14 cellular contexts compared by ENCODE assay signal in the genomic region with DNA sequence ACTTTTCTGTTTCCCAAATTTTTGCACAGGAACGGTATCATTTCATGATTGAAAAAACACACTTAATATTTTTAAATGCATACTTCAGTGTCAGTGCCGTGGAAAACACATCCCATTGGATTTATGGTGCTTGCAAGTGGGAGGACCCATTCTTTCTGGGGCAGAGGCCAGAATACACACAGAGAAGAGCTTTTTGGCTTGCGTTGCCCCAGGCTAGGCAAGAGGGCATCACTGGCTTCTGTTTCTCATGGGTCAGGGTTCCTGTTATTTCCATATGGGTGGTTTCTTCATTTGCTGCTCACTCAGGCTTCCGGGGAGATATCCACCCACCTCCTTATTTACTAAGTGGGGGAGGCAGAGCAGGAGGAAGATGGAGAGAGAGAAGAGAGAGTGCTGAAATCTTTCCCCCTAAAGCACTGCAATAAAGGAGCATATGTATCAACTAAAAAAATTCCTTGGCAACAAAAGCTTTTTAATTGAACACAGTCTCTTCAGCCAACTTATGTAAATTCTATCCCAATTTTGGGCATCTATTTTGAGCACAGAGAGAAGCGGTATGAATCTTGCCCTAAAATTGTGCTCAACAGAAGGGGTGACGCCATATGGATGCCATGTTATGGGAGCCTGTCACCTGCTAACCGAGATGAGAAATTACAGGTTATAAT.
A peak's percentile ranks its signal among the peaks of the same experiment; 100 is the strongest.
DNase-seq lines count a peak whose midpoint lies in the region; ATAC-seq and TF ChIP-seq lines count a peak whose summit lies in the region.
"Had no signal": no experiment of that assay in that cellular context is flagged by ENCODE, and none has a peak within 500 bp of the region (broad histone marks: within the 10 kb centered on the region; RNA-seq: fewer than 3 reads in every experiment).

No MANE protein-coding gene starts in this region.

- ATAC-seq in HG03139 (IDR thresholded peaks at IDR 0.05; ENCODE audit: unreplicated experiment) (no peak), HG03175 (IDR thresholded peaks at IDR 0.05; ENCODE audit: unreplicated experiment) (no peak), HG03159 (IDR thresholded peaks at IDR 0.05; ENCODE audit: unreplicated experiment) (no peak)

- H3K4me1 Mint-ChIP-seq in mesothelial cell of epicardium (peaks cover 12% of the 10 kb centered on the region), progenitor cell of endocrine pancreas (ENCODE audit: low read depth) (peaks cover 5% of the 10 kb centered on the region)
- H3K4me1 Mint-ChIP-seq: CD4-positive, CD25-positive, alpha-beta regulatory T cell had no signal

- no peaks in the 10 kb centered on the region for H3K36me3 Mint-ChIP-seq in mesothelial cell of epicardium
- no peaks in the 10 kb centered on the region for H3K36me3 Mint-ChIP-seq in progenitor cell of endocrine pancreas (ENCODE audit: insufficient read depth)
- H3K36me3 Mint-ChIP-seq: CD4-positive, CD25-positive, alpha-beta regulatory T cell had no signal

- TF ChIP-seq CTCF in AG09309 (IDR thresholded peaks at IDR 0.05; ENCODE audit: control insufficient read depth, insufficient read depth, low read depth, low read length, missing control alignments), result no peak
- TF ChIP-seq CTCF in mesothelial cell of epicardium (IDR thresholded peaks at IDR 0.05; ENCODE audit: unreplicated experiment), result no peak
- no peak for TF ChIP-seq CTCF in progenitor cell of endocrine pancreas (IDR thresholded peaks at IDR 0.05; ENCODE audit: unreplicated experiment)

- H3K27ac Mint-ChIP-seq in mesothelial cell of epicardium (peak overlapping the region; percentile 81), progenitor cell of endocrine pancreas (no peak overlapping the region)
- H3K27ac Mint-ChIP-seq: CD4-positive, CD25-positive, alpha-beta regulatory T cell had no signal

- H3K4me3 ChIP-seq in AG09309 (ENCODE audit: control insufficient read depth, low read depth, low read length), result no peak overlapping the region

- DNase-seq in AG09309 (ENCODE audit: low read depth) (peak; percentile 13), GM03348 (ENCODE audit: low spot score) (peak; percentile 75), NCI-H69 (lab: John Stamatoyannopoulos, UW) (peak; percentile 97), mesothelial cell of epicardium (ENCODE audit: low spot score in 2 of 2, unreplicated experiment in 2 of 2) (no peak), progenitor cell of endocrine pancreas (ENCODE audit: low spot score, unreplicated experiment) (no peak)
- DNase-seq: AML-193; CD4-positive, CD25-positive, alpha-beta regulatory T cell; HCEC 1CT; NCI-H1694; NCI-H2171; T-helper 1 cell had no signal

- H3K4me3 Mint-ChIP-seq in mesothelial cell of epicardium (no peak overlapping the region), progenitor cell of endocrine pancreas (ENCODE audit: low read depth) (no peak overlapping the region)
- H3K4me3 Mint-ChIP-seq: CD4-positive, CD25-positive, alpha-beta regulatory T cell had no signal

- H3K27me3 Mint-ChIP-seq in mesothelial cell of epicardium (ENCODE audit: low read depth) (peaks cover 55% of the 10 kb centered on the region), progenitor cell of endocrine pancreas (no peaks in the 10 kb centered on the region)

- H3K9me3 Mint-ChIP-seq in mesothelial cell of epicardium (no peaks in the 10 kb centered on the region), progenitor cell of endocrine pancreas (ENCODE audit: low read depth) (no peaks in the 10 kb centered on the region)

Comparison
In these comparisons a context has a peak if more than half of its experiments do, and no peak if none do; other contexts are left out.
1. DNase-seq: peak in AG09309 (single experiment), GM03348 (single experiment) and NCI-H69 (single experiment); none in mesothelial cell of epicardium (0 of 2) and progenitor cell of endocrine pancreas (single experiment).